22 cellular contexts compared by ENCODE assay signal in the genomic region with DNA sequence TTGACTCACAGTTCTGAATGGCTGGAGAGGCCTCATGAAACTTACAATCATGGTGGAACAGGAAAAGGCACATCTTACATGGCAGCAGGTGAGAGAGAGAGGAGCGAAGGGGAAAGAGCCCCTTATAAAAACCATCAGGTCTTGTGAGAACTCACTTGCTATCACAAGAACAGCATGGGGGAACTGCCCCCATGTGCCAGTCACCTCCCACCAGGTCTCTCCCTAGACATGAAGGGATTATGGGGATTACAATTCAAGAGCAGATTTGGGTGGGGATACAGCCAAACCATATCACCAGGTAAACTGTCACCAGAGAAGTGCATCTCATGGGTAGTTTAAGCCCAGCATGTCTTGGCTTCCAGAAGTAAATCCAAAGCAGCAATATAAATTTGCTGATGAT.
"Had no signal": no experiment of that assay in that cellular context is flagged by ENCODE, and none has a peak within 500 bp of the region (broad histone marks: within the 10 kb centered on the region; RNA-seq: fewer than 3 reads in every experiment).

No MANE protein-coding gene starts in this region.

- H3K27me3 ChIP-seq: dorsolateral prefrontal cortex, esophagus squamous epithelium, gastrocnemius medialis, heart right ventricle, left lung had no signal

- H3K27ac ChIP-seq: coronary artery, dorsolateral prefrontal cortex, epithelial cell of prostate, esophagus squamous epithelium, gastrocnemius medialis, heart right ventricle, left lung, lower lobe of right lung had no signal

- H3K4me1 ChIP-seq: esophagus squamous epithelium, gastrocnemius medialis, heart right ventricle, left lung, lower lobe of right lung had no signal

- H3K9me3 ChIP-seq: esophagus squamous epithelium, gastrocnemius medialis, heart right ventricle, left lung, lower lobe of right lung had no signal

- H3K36me3 Mint-ChIP-seq: naive thymus-derived CD4-positive, alpha-beta T cell had no signal

- H3K36me3 ChIP-seq: esophagus squamous epithelium, gastrocnemius medialis, heart right ventricle, left lung, lower lobe of right lung had no signal

- H3K27ac Mint-ChIP-seq: naive thymus-derived CD4-positive, alpha-beta T cell had no signal

- H3K4me3 ChIP-seq: coronary artery, dorsolateral prefrontal cortex, esophagus squamous epithelium, gastrocnemius medialis, heart right ventricle, left lung, lower lobe of right lung had no signal

- H3K4me3 Mint-ChIP-seq: naive thymus-derived CD4-positive, alpha-beta T cell had no signal

- H3K4me1 Mint-ChIP-seq: naive thymus-derived CD4-positive, alpha-beta T cell had no signal

- DNase-seq: dermis blood vessel endothelial cell; dorsolateral prefrontal cortex; effector CD4-positive, alpha-beta T cell; effector memory CD4-positive, alpha-beta T cell; erythroblast; esophagus squamous epithelium; foreskin fibroblast; foreskin melanocyte; gastrocnemius medialis; glutamatergic neuron; head of caudate nucleus; heart right ventricle; hippocampal formation; left cardiac atrium; left lung; left ventricle myocardium superior; lower lobe of right lung; mesenchymal stem cell; midbrain; naive thymus-derived CD4-positive, alpha-beta T cell had no signal
